8 cellular contexts compared by ENCODE assay signal in the genomic region with DNA sequence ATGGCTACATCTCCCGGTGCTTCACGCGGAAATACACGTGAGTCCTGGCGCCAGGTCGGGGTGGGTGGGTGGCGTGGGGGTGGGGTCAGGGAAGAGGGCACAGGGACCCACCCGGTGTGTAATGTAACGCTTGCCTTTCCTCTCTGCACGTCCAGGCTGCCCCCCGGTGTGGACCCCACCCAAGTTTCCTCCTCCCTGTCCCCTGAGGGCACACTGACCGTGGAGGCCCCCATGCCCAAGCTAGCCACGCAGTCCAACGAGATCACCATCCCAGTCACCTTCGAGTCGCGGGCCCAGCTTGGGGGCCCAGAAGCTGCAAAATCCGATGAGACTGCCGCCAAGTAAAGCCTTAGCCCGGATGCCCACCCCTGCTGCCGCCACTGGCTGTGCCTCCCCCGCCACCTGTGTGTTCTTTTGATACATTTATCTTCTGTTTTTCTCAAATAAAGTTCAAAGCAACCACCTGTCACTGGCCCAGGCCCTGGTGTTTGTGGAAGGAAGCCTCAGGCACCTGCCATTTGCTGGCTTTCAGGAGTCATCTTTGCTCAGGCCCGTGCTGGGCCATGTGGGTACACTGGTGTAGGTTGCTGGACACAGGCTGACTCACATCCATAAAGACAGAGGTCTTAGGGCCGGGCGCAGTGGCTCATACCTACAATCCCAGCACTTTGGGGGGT. TPM values are rescaled to one million over a fixed set of nuclear protein-coding genes. Genes with fewer than 3 reads are reported as not detected.
DNase-seq lines count a peak whose midpoint lies in the region; ATAC-seq and TF ChIP-seq lines count a peak whose summit lies in the region.

No MANE protein-coding gene starts in this region.

- no peaks in the 10 kb centered on the region for H3K9me3 ChIP-seq in CD8-positive, alpha-beta T cell (ENCODE audit: low read length)
- H3K9me3 ChIP-seq in breast epithelium (no peaks in the 10 kb centered on the region), mesodermal cell (ENCODE audit: control insufficient read depth, low read length) (no peaks in the 10 kb centered on the region), aorta (ENCODE audit: control insufficient read depth, low read length) (no peaks in the 10 kb centered on the region)

- CTCF ChIA-PET in CD8-positive, alpha-beta T cell (lab: Charles Lee): interaction anchor here (3.7 to 8.7 kb wide), 2 partner anchors 10 to 11 kb away, joined by 29 to 56 read pairs; no protein-coding TSS in a partner anchor

- POLR2A ChIA-PET in CD8-positive, alpha-beta T cell (lab: Charles Lee): interaction anchor here (0.7 to 1.3 kb wide), 3 partner anchors 14 to 741 kb away, joined by 3 to 4 read pairs (median 3); a partner anchor contains a TSS

- H3K4me3 ChIP-seq in CD8-positive, alpha-beta T cell (ENCODE audit: low read depth, low read length): peak overlapping the region; percentile 92
- H3K4me3 ChIP-seq in breast epithelium (peak overlapping the region; percentile 67 to 90 (median 72)), mesodermal cell (ENCODE audit: extremely low read depth, insufficient read depth, low read length, poor library complexity, severe bottlenecking) (peak overlapping the region; percentile 83), aorta (ENCODE audit: low read length in 2 of 2) (peak overlapping the region; percentile 91 to 92)

- H3K4me1 ChIP-seq in CD8-positive, alpha-beta T cell (ENCODE audit: insufficient read depth, low read length): peaks cover 11% of the 10 kb centered on the region
- H3K4me1 ChIP-seq in breast epithelium (peaks cover 7 to 19% of the 10 kb centered on the region in 2 donors), mesodermal cell (ENCODE audit: control insufficient read depth, insufficient read depth, low read length, poor library complexity, severe bottlenecking) (peaks cover 27% of the 10 kb centered on the region), aorta (ENCODE audit: control insufficient read depth in 1 of 2, insufficient read depth in 2 of 2, low read length in 2 of 2) (no peaks in the 10 kb centered on the region)

- DNase-seq in CD8-positive, alpha-beta T cell: peak in 3 of 7 experiments; percentile 15 to 58 (median 20)
- DNase-seq in LHCN-M2 (ENCODE audit: low read depth) (peak; percentile 78), breast epithelium (ENCODE audit: low spot score in 2 of 2) (no peak), aorta (peak in 1 of 2 donors; percentile 58), NAMALWA (ENCODE audit: low spot score) (no peak), HuH-7 (ENCODE audit: low spot score) (no peak)

- TF ChIP-seq POLR2A in breast epithelium (IDR thresholded peaks at IDR 0.05): no peak

- peak overlapping the region; percentile 90 for H3K4me3 Mint-ChIP-seq in CD8-positive, alpha-beta T cell

- peaks cover 19% of the 10 kb centered on the region for H3K4me1 Mint-ChIP-seq in CD8-positive, alpha-beta T cell (ENCODE audit: low read depth)

- peak overlapping the region; percentile 79 for H3K27ac Mint-ChIP-seq in CD8-positive, alpha-beta T cell

- no peaks in the 10 kb centered on the region for H3K27me3 Mint-ChIP-seq in CD8-positive, alpha-beta T cell (ENCODE audit: low read depth)

- TF ChIP-seq CTCF in CD8-positive, alpha-beta T cell (IDR thresholded peaks at IDR 0.05): no peak
- TF ChIP-seq CTCF in breast epithelium (IDR thresholded peaks at IDR 0.05): no peak

- no peaks in the 10 kb centered on the region for H3K9me3 Mint-ChIP-seq in CD8-positive, alpha-beta T cell

- WGBS in mesodermal cell (ENCODE audit: insufficient coverage in 2 of 2), 2 experiments: 33 to 41% methylated on average over 12 to 16 of the region's 25 CpGs
- WGBS in aorta, 2 donors: 5 to 6% methylated on average over 17 to 25 of the region's 25 CpGs

- ATAC-seq in CD8-positive, alpha-beta T cell: peak; percentile 14
- ATAC-seq in aorta (ENCODE audit: low FRiP score) (peak; percentile 0), HG02763 (IDR thresholded peaks at IDR 0.05; ENCODE audit: unreplicated experiment) (no peak)

- H3K27ac ChIP-seq in CD8-positive, alpha-beta T cell (ENCODE audit: low read depth, low read length): peak overlapping the region; percentile 37
- H3K27ac ChIP-seq in breast epithelium (peak overlapping the region; percentile 91 to 97), mesodermal cell (ENCODE audit: low read depth, low read length, severe bottlenecking) (peak overlapping the region; percentile 83), aorta (ENCODE audit: low read depth in 1 of 2, low read length in 2 of 2) (peak overlapping the region in 1 of 2 donors; percentile 85)

- H3K36me3 Mint-ChIP-seq in CD8-positive, alpha-beta T cell: no peaks in the 10 kb centered on the region

- no peaks in the 10 kb centered on the region for H3K27me3 ChIP-seq in CD8-positive, alpha-beta T cell (ENCODE audit: insufficient read depth, low read length)
- H3K27me3 ChIP-seq in breast epithelium: no peaks in the 10 kb centered on the region
- no peaks in the 10 kb centered on the region for H3K27me3 ChIP-seq in aorta (ENCODE audit: control insufficient read depth in 1 of 2, insufficient read depth in 2 of 2, low read length in 1 of 2)

- no peaks in the 10 kb centered on the region for H3K36me3 ChIP-seq in CD8-positive, alpha-beta T cell (ENCODE audit: insufficient read depth, low read length)
- H3K36me3 ChIP-seq in breast epithelium (no peaks in the 10 kb centered on the region), mesodermal cell (ENCODE audit: control insufficient read depth, insufficient read depth, low read length) (peaks cover 9% of the 10 kb centered on the region), aorta (ENCODE audit: control insufficient read depth in 1 of 2, insufficient read depth in 2 of 2, low read length in 1 of 2) (peaks cover 0 to 2% of the 10 kb centered on the region in 2 donors)

- intact Hi-C loops in CD8-positive, alpha-beta T cell (cut with DNase I, micrococcal nuclease): loop anchor here in 1 of 2 experiments (1.0 kb wide), 1 partner anchor 14 kb away; no protein-coding TSS in a partner anchor
- intact Hi-C loops in breast epithelium (cut with DNase I; ENCODE audit: low total_unique reads) (no loop called here), aorta (cut with DNase I) (no loop called here)

RNA-seq across cellular contexts. Expression of a gene that starts 1.5 kb away (rescaled TPM):
- total RNA-seq in CD8-positive, alpha-beta T cell: 10 to 100 TPM; 26.1 to 33.2 TPM
- total RNA-seq in LHCN-M2 (2014; rRNA removed): 189 and 208 TPM in 2 replicates
- 1,772 TPM for polyA plus RNA-seq in LHCN-M2 (2012)
- total RNA-seq in breast epithelium: 100 to 1,000 TPM; 210 to 264 (median 211) TPM
- 475 TPM for polyA plus RNA-seq in mesodermal cell (2013, experiment 1 of 2)
- 398 TPM for polyA plus RNA-seq in mesodermal cell (2013, experiment 2 of 2)
- total RNA-seq in aorta: 1,000 to 10,000 TPM; 1,225 to 2,295 TPM
- 1,000 to 10,000 TPM in 1 of 2 donors, 100 to 1,000 TPM in 1; 742 to 1,817 TPM for polyA plus RNA-seq in aorta

RNA-seq across cellular contexts. Expression of a gene that starts 54.8 kb away (rescaled TPM):
- total RNA-seq in CD8-positive, alpha-beta T cell: 10 to 100 TPM; 17.7 to 19.3 TPM
- total RNA-seq in LHCN-M2 (2014; rRNA removed) (130 and 167 TPM in 2 replicates), breast epithelium (100 to 1,000 TPM in 1 of 3 donors, 10 to 100 TPM in 2; 58.7 to 128 (median 63.7) TPM), aorta (100 to 1,000 TPM; 104 to 121 TPM)
- polyA plus RNA-seq in LHCN-M2 (2012): 152 TPM
- polyA plus RNA-seq in mesodermal cell (2013, experiment 1 of 2): 129 TPM
- polyA plus RNA-seq in mesodermal cell (2013, experiment 2 of 2): 124 TPM
- polyA plus RNA-seq in aorta: 10 to 100 TPM; 40.0 to 58.2 TPM
